In genomic region chr12:114687802-114688201, GRCh38 we compare ENCODE assay signal across 33 cellular contexts. TPM values are rescaled to one million over a fixed set of nuclear protein-coding genes. Genes with fewer than 3 reads are reported as not detected.
DNase-seq lines count a peak whose midpoint lies in the region; ATAC-seq, FAIRE-seq and TF ChIP-seq lines count a peak whose summit lies in the region.
"Had no signal": no experiment of that assay in that cellular context is flagged by ENCODE, and none has a peak within 500 bp of the region (broad histone marks: within the 10 kb centered on the region; RNA-seq: fewer than 3 reads in every experiment).

No MANE protein-coding gene starts in this region.

- H3K4me3 ChIP-seq in right lobe of liver (no peak overlapping the region), HepG2 (replicated peaks in 1 of 3; ENCODE audit: insufficient read depth in 1 of 3, low read depth in 2 of 3, low read length in 3 of 3) (no peak overlapping the region), osteoblast (ENCODE audit: insufficient read depth, low read length) (no peak overlapping the region), colonic mucosa (no peak overlapping the region), dorsolateral prefrontal cortex (no peak overlapping the region)
- H3K4me3 ChIP-seq: upper lobe of left lung had no signal

- no peaks in the 10 kb centered on the region for H3K4me1 ChIP-seq in right lobe of liver
- peaks cover 21% of the 10 kb centered on the region for H3K4me1 ChIP-seq in HepG2 (ENCODE audit: insufficient read depth, low read length)
- peaks cover 5% of the 10 kb centered on the region for H3K4me1 ChIP-seq in osteoblast (ENCODE audit: insufficient read depth, low read length)
- H3K4me1 ChIP-seq in colonic mucosa = no peaks in the 10 kb centered on the region

- H3K9ac ChIP-seq in HepG2 (ENCODE audit: insufficient read depth, low read depth, low read length) = no peak overlapping the region
- H3K9ac ChIP-seq in colonic mucosa (ENCODE audit: low read depth in 2 of 2, low read length in 2 of 2) = no peak overlapping the region

- BruUV-seq in HepG2 (replicated peaks; lab: Mats Ljungman, UMichigan) = no TSS peak

- 47% methylated on average over 12 of the region's 12 CpGs for WGBS in right lobe of liver (ENCODE audit: insufficient coverage, low coverage, low lambda C conversion rate, missing lambda C conversion rate)
- WGBS in HepG2 (ENCODE audit: low lambda C conversion rate) = 89% methylated on average over 12 of the region's 12 CpGs

- H3K36me3 ChIP-seq in right lobe of liver = no peaks in the 10 kb centered on the region
- H3K36me3 ChIP-seq in HepG2 (replicated peaks in 1 of 2; ENCODE audit: control insufficient read depth in 1 of 2, insufficient read depth in 2 of 2, low read length in 2 of 2) = no peaks in the 10 kb centered on the region
- H3K36me3 ChIP-seq in osteoblast (ENCODE audit: insufficient read depth, low read length) = no peaks in the 10 kb centered on the region
- no peaks in the 10 kb centered on the region for H3K36me3 ChIP-seq in colonic mucosa
- H3K36me3 ChIP-seq: brain microvascular endothelial cell, left ventricle myocardium inferior, upper lobe of left lung had no signal

- TF ChIP-seq CTCF in right lobe of liver (IDR thresholded peaks at IDR 0.05) (no peak), HepG2 (CRISPR knock-in tag; IDR thresholded peaks at IDR 0.05) (no peak), osteoblast (IDR thresholded peaks at IDR 0.05; ENCODE audit: extremely low read depth, low read depth, low read length) (no peak), colonic mucosa (IDR thresholded peaks at IDR 0.05) (no peak), dorsolateral prefrontal cortex (IDR thresholded peaks at IDR 0.05 in 54 of 56, conservative IDR thresholded peaks at IDR 0.05 in 2 of 56; ENCODE audit: low read depth in 1 of 56, partially characterized antibody in 56 of 56) (no peak)

- H3K27me3 ChIP-seq in right lobe of liver (no peaks in the 10 kb centered on the region), HepG2 (ENCODE audit: control insufficient read depth in 1 of 2, insufficient read depth in 2 of 2, low read length in 2 of 2) (no peaks in the 10 kb centered on the region; a peak in 1 of 5 replicates), osteoblast (ENCODE audit: insufficient read depth, low read length) (peaks cover 59% of the 10 kb centered on the region), colonic mucosa (peaks cover 48% of the 10 kb centered on the region), dorsolateral prefrontal cortex (peaks cover 15 to 100% (median 98%) of the 10 kb centered on the region in 45 donors)

- peaks cover 20% of the 10 kb centered on the region for H3K79me2 ChIP-seq in HepG2 (ENCODE audit: insufficient read depth, low read length)
- peaks cover 6% of the 10 kb centered on the region for H3K79me2 ChIP-seq in osteoblast (ENCODE audit: insufficient read depth, low read length)

- ATAC-seq in right lobe of liver = no peak
- ATAC-seq in HepG2 = no peak
- ATAC-seq: stimulated activated effector memory CD8-positive, alpha-beta T cell treated with anti-CD3 and anti-CD28 coated beads, Interleukin-12 subunit alpha, Interleukin-12 subunit beta, amount 100 ng/mL, for 72 hours had no signal

- DNase-seq in right lobe of liver (no peak), HepG2 (ENCODE audit: low spot score) (no peak), epithelial cell of prostate (ENCODE audit: low read depth, low spot score) (no peak), osteoblast (ENCODE audit: insufficient read length, low spot score, missing footprints) (peak; percentile 66), NCI-H345 treated with DMSO at 0.1 percent for 48 hours (lab: John Stamatoyannopoulos, UW; ENCODE audit: unreplicated experiment) (no peak), colonic mucosa (no peak), dorsolateral prefrontal cortex (no peak)
- no peak for DNase-seq in activated CD4-positive, CD25-positive, alpha-beta regulatory T cell (lab: John Stamatoyannopoulos, UW)
- DNase-seq: activated CD4-positive, alpha-beta memory T cell treated with anti-CD3 and anti-CD28 coated beads, Interleukin-2, amount 10 ng/mL, durations not matched to agents 7 days and 5 days; activated CD4-positive, alpha-beta T cell treated with anti-CD3 and anti-CD28 coated beads for 1 hour; activated CD8-positive, alpha-beta memory T cell treated with anti-CD3 and anti-CD28 coated beads, Interleukin-2, amount 50 U/mL, for 4 hours; activated naive CD4-positive, alpha-beta T cell treated with anti-CD3 and anti-CD28 coated beads, Interleukin-2, amount 10 ng/mL, durations not matched to agents 7 days and 5 days; amniotic stem cell; brain microvascular endothelial cell; Caco-2; GOT3; Kasumi-1; left ventricle myocardium inferior; naive B cell; NCI-H1417 treated with DMSO at 0.1 percent for 48 hours; NCI-H2081; NCI-H2227 treated with DMSO at 0.1 percent for 48 hours; NCI-H526 treated with DMSO at 0.1 percent for 48 hours; nucleus accumbens; Right ventricle myocardium superior; stimulated activated CD4-positive, alpha-beta T cell treated with anti-CD3 and anti-CD28 coated beads, Interleukin-15, amount 100 ng/mL, for 24 hours; T-helper 2 cell; upper lobe of left lung had no signal

- TF ChIP-seq EP300 in HepG2 (IDR thresholded peaks at IDR 0.05; ENCODE audit: low read depth in 2 of 2, low read length in 2 of 2) (no peak), HepG2 (CRISPR knock-in tag; IDR thresholded peaks at IDR 0.05; ENCODE audit: borderline replicate concordance) (no peak)

- H2AFZ ChIP-seq in HepG2 (ENCODE audit: low read length) (no peak overlapping the region), osteoblast (ENCODE audit: low read length) (no peak overlapping the region)

- no peaks in the 10 kb centered on the region for H4K20me1 ChIP-seq in HepG2 (ENCODE audit: insufficient read depth, low read length)
- no peaks in the 10 kb centered on the region for H4K20me1 ChIP-seq in osteoblast (ENCODE audit: insufficient read depth, low read length)

- no peaks in the 10 kb centered on the region for H3K9me3 ChIP-seq in right lobe of liver
- no peaks in the 10 kb centered on the region for H3K9me3 ChIP-seq in HepG2 (ENCODE audit: low read length)
- no peaks in the 10 kb centered on the region for H3K9me3 ChIP-seq in osteoblast (ENCODE audit: low read depth, low read length)
- H3K9me3 ChIP-seq in colonic mucosa = no peaks in the 10 kb centered on the region
- H3K9me3 ChIP-seq: Caco-2, left ventricle myocardium inferior, upper lobe of left lung had no signal

- intact Hi-C loops in right lobe of liver (cut with DNase I) = no loop called here
- intact Hi-C loops in HepG2 (cut with micrococcal nuclease; ENCODE audit: unreplicated experiment) = no loop called here
- intact Hi-C loops in colonic mucosa (cut with DNase I) = loop anchor here (10.0 kb wide), 1 partner anchor 787 kb away; no protein-coding TSS in a partner anchor
- intact Hi-C loops in dorsolateral prefrontal cortex (cut with DNase I) = no loop called here

- peak overlapping the region in 2 of 3 donors; percentile 10 to 60 for H3K27ac ChIP-seq in right lobe of liver
- H3K27ac ChIP-seq in HepG2 (ENCODE audit: extremely low read length, insufficient read depth, low read length) = no peak overlapping the region
- H3K27ac ChIP-seq in epithelial cell of prostate = peak overlapping the region; percentile 96
- no peak overlapping the region for H3K27ac ChIP-seq in osteoblast (ENCODE audit: low read depth, low read length)
- no peak overlapping the region for H3K27ac ChIP-seq in colonic mucosa
- no peak overlapping the region for H3K27ac ChIP-seq in dorsolateral prefrontal cortex
- H3K27ac ChIP-seq: brain microvascular endothelial cell, HL-60, left ventricle myocardium inferior had no signal

- POLR2A ChIA-PET in HepG2 (lab: Yijun Ruan, JAX) = no interaction called here

- in situ Hi-C loops in HepG2 (cut with HindIII; ENCODE audit: extremely low pct_ligation_motif_present, low pct_unique_long_range_greater_than_20kb) = no loop called here

- TF ChIP-seq POLR2A in right lobe of liver (IDR thresholded peaks at IDR 0.05) (no peak), HepG2 (IDR thresholded peaks at IDR 0.05; ENCODE audit: insufficient read depth in 1 of 2, low read depth in 2 of 2, low read length in 2 of 2) (no peak)

- CTCF ChIA-PET in HepG2 (lab: Yijun Ruan, JAX; ENCODE audit: low intra/inter-chr PET ratio, low total read pairs) = no interaction called here

- no peak for TF ChIP-seq RAD21 in HepG2 (CRISPR knock-in tag; IDR thresholded peaks at IDR 0.05)

- FAIRE-seq in HepG2 (lab: Jason Lieb, UNC) = no peak
- FAIRE-seq: GM19239, islet of Langerhans had no signal

- H3K4me2 ChIP-seq in HepG2 (ENCODE audit: low read depth, low read length) = no peak overlapping the region
- no peak overlapping the region for H3K4me2 ChIP-seq in osteoblast (ENCODE audit: insufficient read depth, low read length)

RNA-seq across cellular contexts. Expression of gene TBX3, which starts 3.8 kb away (rescaled TPM):
- 10 to 100 TPM; 15.6 to 44.0 (median 27.8) TPM for total RNA-seq in right lobe of liver
- total RNA-seq in HepG2 (2016; rRNA removed; fragmentation: Illumina TruSeq; extraction: Trizol) = 17.2 and 27.1 TPM in 2 replicates
- 3.5 and 4.1 TPM in 2 replicates for total RNA-seq in HepG2 (2016; cell fraction: cytosol; rRNA removed; fragmentation: Illumina TruSeq; extraction: Trizol; ENCODE audit: low read depth)
- 13.7 and 27.3 TPM in 2 replicates for total RNA-seq in HepG2 (2016; cell fraction: insoluble cytoplasmic fraction; rRNA removed; fragmentation: Illumina TruSeq; extraction: Trizol)
- total RNA-seq in HepG2 (2016; cell fraction: membrane; rRNA removed; fragmentation: Illumina TruSeq; extraction: Trizol) = 9.0 and 9.4 TPM in 2 replicates
- 39.2 and 46.8 TPM in 2 replicates for total RNA-seq in HepG2 (2016; cell fraction: nucleus; rRNA removed; fragmentation: Illumina TruSeq; extraction: Trizol)
- polyA plus RNA-seq in HepG2 (2011; rRNA removed) = 38.1 and 42.4 TPM in 2 replicates
- polyA plus RNA-seq in HepG2 (2011; cell fraction: cytosol; rRNA removed) = 12.5 and 15.0 TPM in 2 replicates
- polyA plus RNA-seq in HepG2 (2011; cell fraction: nucleus; rRNA removed) = 179 and 200 TPM in 2 replicates
- 34.8 and 37.9 TPM in 2 replicates for polyA plus RNA-seq in HepG2 (2012)
- 1.0 and 1.1 TPM in 2 replicates for polyA plus RNA-seq in HepG2 (2016; cell fraction: cytosol; fragmentation: Illumina TruSeq; extraction: Trizol; ENCODE audit: low read depth)
- 16.8 and 21.4 TPM in 2 replicates for polyA plus RNA-seq in HepG2 (2016; cell fraction: insoluble cytoplasmic fraction; fragmentation: Illumina TruSeq; extraction: Trizol; ENCODE audit: low read depth)
- 3.9 and 4.1 TPM in 2 replicates for polyA plus RNA-seq in HepG2 (2016; cell fraction: membrane; fragmentation: Illumina TruSeq; extraction: Trizol; ENCODE audit: low read depth)
- polyA plus RNA-seq in HepG2 (2016; cell fraction: nucleus; fragmentation: Illumina TruSeq; extraction: Trizol; ENCODE audit: insufficient read depth, low read depth) = 123 and 124 TPM in 2 replicates
- polyA minus RNA-seq in HepG2 (2011; rRNA and poly(A)+ RNA removed; ENCODE audit: low replicate concordance) = 41.2 and 72.3 TPM in 2 replicates
- polyA minus RNA-seq in HepG2 (2011; cell fraction: cytosol; rRNA and poly(A)+ RNA removed) = 22.2 and 24.4 TPM in 2 replicates
- 128 and 133 TPM in 2 replicates for polyA minus RNA-seq in HepG2 (2011; cell fraction: nucleus; rRNA and poly(A)+ RNA removed)
- total RNA-seq in osteoblast = 11.9 and 14.1 TPM in 2 replicates
- 1 to 10 TPM; 4.8 to 7.2 TPM for total RNA-seq in colonic mucosa
- total RNA-seq in dorsolateral prefrontal cortex = 10 to 100 TPM in 5 of 120 experiments, 1 to 10 TPM in 115; 1.5 to 20.6 (median 4.4) TPM
- total RNA-seq: activated CD4-positive, alpha-beta memory T cell treated with anti-CD3 and anti-CD28 coated beads, Interleukin-2, amount 10 ng/mL, durations not matched to agents 7 days and 5 days; activated T-helper 1 cell treated with anti-CD3 and anti-CD28 coated beads, Interleukin-12 subunit alpha, Interleukin-12 subunit beta, Interleukin-2, Interleukin-4 antibody, amounts not matched to agents 30 ng/mL and 10 ng/mL and 1 ng/mL, durations not matched to agents 14 hours and 24 hours and 36 hours had no signal

Comparison
In these comparisons a context has a peak if more than half of its experiments do, and no peak if none do; other contexts are left out.
1. H3K27ac ChIP-seq: peak in right lobe of liver (2 of 3) and epithelial cell of prostate (single experiment); none in HepG2 (single experiment), osteoblast (single experiment), colonic mucosa (single experiment) and dorsolateral prefrontal cortex (0 of 59).